Comparison of ENCODE assay signal across 11 cellular contexts in the genomic region with DNA sequence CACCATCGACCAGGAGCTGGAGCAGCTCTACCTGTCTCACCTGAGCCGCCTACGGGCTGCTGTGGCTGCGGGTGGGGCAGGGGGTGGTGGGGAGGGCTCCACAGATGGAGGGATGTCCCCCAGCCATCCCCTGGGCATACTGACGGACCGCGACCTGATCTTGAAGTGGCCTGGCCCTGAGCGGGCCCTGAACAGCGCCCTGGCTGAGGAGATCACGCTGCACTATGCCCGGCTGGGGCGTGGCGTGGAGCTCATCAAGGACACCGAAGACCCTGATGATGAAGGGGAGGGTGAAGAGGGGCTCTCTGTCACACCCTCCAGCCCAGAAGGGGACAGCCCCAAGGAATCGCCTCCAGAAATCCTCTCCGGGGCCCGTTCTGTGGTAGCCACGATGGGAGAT. TPM values are rescaled to one million over a fixed set of nuclear protein-coding genes. Genes with fewer than 3 reads are reported as not detected.
"Had no signal": no experiment of that assay in that cellular context is flagged by ENCODE, and none has a peak within 500 bp of the region (broad histone marks: within the 10 kb centered on the region; RNA-seq: fewer than 3 reads in every experiment).

No MANE protein-coding gene starts in this region.

- H3K36me3 ChIP-seq: HAP-1 had no signal

- ATAC-seq: HCT116, HepG2 had no signal

- H3K4me3 Mint-ChIP-seq: HFFc6, IgD-negative memory B cell had no signal

- H3K9me3 Mint-ChIP-seq: HFFc6, IgD-negative memory B cell had no signal

- H3K27ac Mint-ChIP-seq: HFFc6 had no signal

- H3K27ac ChIP-seq: GM23248, HL-60 had no signal

- H3K36me3 Mint-ChIP-seq: IgD-negative memory B cell had no signal

- DNase-seq: GM23248, GOT3, H7, HFFc6 had no signal

- H3K9me3 ChIP-seq: HAP-1 had no signal

- H3K4me3 ChIP-seq: GM23248, HAP-1 had no signal

- H3K4me1 ChIP-seq: HAP-1 had no signal

RNA-seq across cellular contexts. Expression of gene GAGE10, which starts 17.3 kb away (rescaled TPM):
- total RNA-seq: GM23248, H4, H7, HepG2, HFFc6, HT1080 had no signal
- polyA plus RNA-seq: GM23248, HepG2, IgD-negative memory B cell had no signal

RNA-seq across cellular contexts. Expression of gene FOXP3, which starts 21.6 kb away (rescaled TPM):
- total RNA-seq: GM23248, H4, HepG2, HT1080 had no signal

RNA-seq across cellular contexts. Expression of gene GAGE12J, which starts 35.7 kb away (rescaled TPM):
- total RNA-seq: GM23248, H4, H7, HepG2, HFFc6 had no signal
- polyA plus RNA-seq: GM23248, HepG2, IgD-negative memory B cell had no signal

RNA-seq across cellular contexts. Expression of gene GAGE13, which starts 45.2 kb away (rescaled TPM):
- total RNA-seq: GM23248, H4, H7, HepG2, HFFc6, HT1080 had no signal
- polyA plus RNA-seq: GM23248, HepG2, IgD-negative memory B cell had no signal
